Comparison of ENCODE assay signal across 1 cellular context in the genomic region with DNA sequence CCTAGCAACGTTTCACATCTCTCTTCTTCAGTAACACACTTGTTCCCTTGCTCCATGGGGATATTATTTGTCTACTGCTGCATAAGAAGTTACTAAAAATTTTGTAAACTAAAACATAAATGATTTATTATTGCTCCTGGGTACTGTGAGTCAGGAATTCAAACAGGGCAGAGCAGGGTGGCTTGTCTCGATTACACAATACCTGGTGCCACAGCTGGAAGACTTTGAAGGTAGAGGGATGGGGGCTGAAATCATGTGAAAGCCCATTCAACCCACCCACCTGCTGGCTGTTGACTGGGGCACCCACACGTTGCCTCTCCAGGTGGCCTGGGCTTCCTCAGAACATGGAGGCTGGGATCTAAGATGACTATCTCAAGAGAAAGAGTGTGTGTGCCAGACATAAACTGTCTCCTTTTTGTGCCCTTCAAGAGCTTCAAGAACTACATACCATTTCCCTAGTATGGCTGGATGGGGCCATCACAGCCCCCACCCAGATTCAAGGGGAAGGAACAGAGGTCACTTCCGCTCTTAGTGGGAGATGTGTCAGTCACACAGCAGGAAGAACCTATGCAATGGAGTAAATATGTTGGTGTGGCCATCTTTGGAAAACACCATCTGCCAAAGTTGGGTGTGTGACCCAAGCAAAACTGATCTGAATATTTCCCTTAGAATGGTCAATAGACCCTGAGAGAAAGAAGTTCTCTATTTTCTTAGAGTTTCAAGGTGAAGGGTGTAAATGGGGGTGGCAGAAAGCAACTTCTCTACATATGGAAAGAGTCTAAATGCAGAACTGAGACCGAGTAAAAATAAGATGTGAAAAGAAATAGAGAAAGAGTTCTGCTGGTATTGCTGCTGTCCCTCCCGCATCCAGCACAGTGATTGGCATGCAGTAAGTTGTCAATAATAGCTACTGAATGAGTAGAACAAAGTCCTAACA.
TF ChIP-seq lines count a peak whose summit lies in the region.

No MANE protein-coding gene starts in this region.

TF ChIP-seq in K562, 482 proteins besides CTCF, POLR2A, EP300 and RAD21:
- TF ChIP-seq CEBPG (CRISPR knock-in tag; IDR thresholded peaks at IDR 0.05) (no peak), CEBPG (tag; conservative IDR thresholded peaks at IDR 0.05 in 1 of 2, IDR thresholded peaks at IDR 0.05 in 1 of 2) (peak in 1 of 2 experiments; percentile 38; a peak in 1 of 4 replicates), CEBPB (tag; IDR thresholded peaks at IDR 0.05) (peak; percentile 58), ZNF668 (CRISPR knock-in tag; IDR thresholded peaks at IDR 0.05) (no peak)
